2 cellular contexts compared by ENCODE assay signal in the genomic region with DNA sequence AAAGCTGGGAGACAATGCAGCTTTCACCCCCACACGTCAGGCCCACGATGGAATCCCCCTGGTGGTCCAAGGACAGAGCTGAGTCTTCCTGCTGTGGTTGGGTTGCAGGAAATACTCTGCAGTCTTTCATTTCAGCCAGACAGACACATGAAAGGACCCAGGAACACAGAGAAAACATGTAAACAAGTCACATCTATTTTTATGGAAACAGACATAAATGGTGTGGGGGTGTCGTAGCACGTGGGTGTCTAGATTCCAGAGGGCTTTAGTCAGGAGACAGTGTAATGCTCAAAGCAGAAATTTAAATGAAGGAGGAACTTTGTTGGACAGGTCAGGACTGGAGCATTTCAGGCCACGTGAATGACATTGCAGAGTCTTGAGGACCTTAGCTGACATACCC.
TF ChIP-seq lines count a peak whose summit lies in the region.

No MANE protein-coding gene starts in this region.

TF ChIP-seq in GM23338, 12 proteins besides CTCF, POLR2A, EP300 and RAD21 (continued from another document):
- TF ChIP-seq ZNF462 (CRISPR knock-in tag; IDR thresholded peaks at IDR 0.05) (no peak), CREB1 (CRISPR knock-in tag; IDR thresholded peaks at IDR 0.05; ENCODE audit: low read depth) (no peak), STAT1 (IDR thresholded peaks at IDR 0.05; ENCODE audit: unreplicated experiment) (no peak), JUNB (IDR thresholded peaks at IDR 0.05; ENCODE audit: unreplicated experiment) (no peak), NANOG (IDR thresholded peaks at IDR 0.05; ENCODE audit: borderline replicate concordance) (no peak), ZNF331 (CRISPR knock-in tag; IDR thresholded peaks at IDR 0.05; ENCODE audit: low read depth) (no peak), EZH2 (IDR thresholded peaks at IDR 0.05; ENCODE audit: low read depth, unreplicated experiment) (no peak), ZNF114 (CRISPR knock-in tag; IDR thresholded peaks at IDR 0.05) (no peak)
- TF ChIP-seq, protein P1, sequence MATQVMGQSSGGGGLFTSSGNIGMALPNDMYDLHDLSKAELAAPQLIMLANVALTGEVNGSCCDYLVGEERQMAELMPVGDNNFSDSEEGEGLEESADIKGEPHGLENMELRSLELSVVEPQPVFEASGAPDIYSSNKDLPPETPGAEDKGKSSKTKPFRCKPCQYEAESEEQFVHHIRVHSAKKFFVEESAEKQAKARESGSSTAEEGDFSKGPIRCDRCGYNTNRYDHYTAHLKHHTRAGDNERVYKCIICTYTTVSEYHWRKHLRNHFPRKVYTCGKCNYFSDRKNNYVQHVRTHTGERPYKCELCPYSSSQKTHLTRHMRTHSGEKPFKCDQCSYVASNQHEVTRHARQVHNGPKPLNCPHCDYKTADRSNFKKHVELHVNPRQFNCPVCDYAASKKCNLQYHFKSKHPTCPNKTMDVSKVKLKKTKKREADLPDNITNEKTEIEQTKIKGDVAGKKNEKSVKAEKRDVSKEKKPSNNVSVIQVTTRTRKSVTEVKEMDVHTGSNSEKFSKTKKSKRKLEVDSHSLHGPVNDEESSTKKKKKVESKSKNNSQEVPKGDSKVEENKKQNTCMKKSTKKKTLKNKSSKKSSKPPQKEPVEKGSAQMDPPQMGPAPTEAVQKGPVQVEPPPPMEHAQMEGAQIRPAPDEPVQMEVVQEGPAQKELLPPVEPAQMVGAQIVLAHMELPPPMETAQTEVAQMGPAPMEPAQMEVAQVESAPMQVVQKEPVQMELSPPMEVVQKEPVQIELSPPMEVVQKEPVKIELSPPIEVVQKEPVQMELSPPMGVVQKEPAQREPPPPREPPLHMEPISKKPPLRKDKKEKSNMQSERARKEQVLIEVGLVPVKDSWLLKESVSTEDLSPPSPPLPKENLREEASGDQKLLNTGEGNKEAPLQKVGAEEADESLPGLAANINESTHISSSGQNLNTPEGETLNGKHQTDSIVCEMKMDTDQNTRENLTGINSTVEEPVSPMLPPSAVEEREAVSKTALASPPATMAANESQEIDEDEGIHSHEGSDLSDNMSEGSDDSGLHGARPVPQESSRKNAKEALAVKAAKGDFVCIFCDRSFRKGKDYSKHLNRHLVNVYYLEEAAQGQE (IDR thresholded peaks at IDR 0.05; ENCODE audit: unreplicated experiment), result no peak

TF ChIP-seq in WTC11, 78 proteins besides CTCF, POLR2A, EP300 and RAD21 (continued from another document):
- TF ChIP-seq SMAD3 (CRISPR knock-in tag; IDR thresholded peaks at IDR 0.05; ENCODE audit: borderline replicate concordance), result no peak
- TF ChIP-seq, protein P2, sequence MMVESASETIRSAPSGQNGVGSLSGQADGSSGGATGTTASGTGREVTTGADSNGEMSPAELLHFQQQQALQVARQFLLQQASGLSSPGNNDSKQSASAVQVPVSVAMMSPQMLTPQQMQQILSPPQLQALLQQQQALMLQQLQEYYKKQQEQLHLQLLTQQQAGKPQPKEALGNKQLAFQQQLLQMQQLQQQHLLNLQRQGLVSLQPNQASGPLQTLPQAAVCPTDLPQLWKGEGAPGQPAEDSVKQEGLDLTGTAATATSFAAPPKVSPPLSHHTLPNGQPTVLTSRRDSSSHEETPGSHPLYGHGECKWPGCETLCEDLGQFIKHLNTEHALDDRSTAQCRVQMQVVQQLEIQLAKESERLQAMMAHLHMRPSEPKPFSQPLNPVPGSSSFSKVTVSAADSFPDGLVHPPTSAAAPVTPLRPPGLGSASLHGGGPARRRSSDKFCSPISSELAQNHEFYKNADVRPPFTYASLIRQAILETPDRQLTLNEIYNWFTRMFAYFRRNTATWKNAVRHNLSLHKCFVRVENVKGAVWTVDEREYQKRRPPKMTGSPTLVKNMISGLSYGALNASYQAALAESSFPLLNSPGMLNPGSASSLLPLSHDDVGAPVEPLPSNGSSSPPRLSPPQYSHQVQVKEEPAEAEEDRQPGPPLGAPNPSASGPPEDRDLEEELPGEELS (CRISPR knock-in tag; IDR thresholded peaks at IDR 0.05), result no peak
- TF ChIP-seq, protein P3, sequence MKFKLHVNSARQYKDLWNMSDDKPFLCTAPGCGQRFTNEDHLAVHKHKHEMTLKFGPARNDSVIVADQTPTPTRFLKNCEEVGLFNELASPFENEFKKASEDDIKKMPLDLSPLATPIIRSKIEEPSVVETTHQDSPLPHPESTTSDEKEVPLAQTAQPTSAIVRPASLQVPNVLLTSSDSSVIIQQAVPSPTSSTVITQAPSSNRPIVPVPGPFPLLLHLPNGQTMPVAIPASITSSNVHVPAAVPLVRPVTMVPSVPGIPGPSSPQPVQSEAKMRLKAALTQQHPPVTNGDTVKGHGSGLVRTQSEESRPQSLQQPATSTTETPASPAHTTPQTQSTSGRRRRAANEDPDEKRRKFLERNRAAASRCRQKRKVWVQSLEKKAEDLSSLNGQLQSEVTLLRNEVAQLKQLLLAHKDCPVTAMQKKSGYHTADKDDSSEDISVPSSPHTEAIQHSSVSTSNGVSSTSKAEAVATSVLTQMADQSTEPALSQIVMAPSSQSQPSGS (CRISPR knock-in tag; IDR thresholded peaks at IDR 0.05; ENCODE audit: borderline replicate concordance, low read depth), result no peak
- TF ChIP-seq, protein P4, sequence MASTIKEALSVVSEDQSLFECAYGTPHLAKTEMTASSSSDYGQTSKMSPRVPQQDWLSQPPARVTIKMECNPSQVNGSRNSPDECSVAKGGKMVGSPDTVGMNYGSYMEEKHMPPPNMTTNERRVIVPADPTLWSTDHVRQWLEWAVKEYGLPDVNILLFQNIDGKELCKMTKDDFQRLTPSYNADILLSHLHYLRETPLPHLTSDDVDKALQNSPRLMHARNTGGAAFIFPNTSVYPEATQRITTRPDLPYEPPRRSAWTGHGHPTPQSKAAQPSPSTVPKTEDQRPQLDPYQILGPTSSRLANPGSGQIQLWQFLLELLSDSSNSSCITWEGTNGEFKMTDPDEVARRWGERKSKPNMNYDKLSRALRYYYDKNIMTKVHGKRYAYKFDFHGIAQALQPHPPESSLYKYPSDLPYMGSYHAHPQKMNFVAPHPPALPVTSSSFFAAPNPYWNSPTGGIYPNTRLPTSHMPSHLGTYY (CRISPR knock-in tag; IDR thresholded peaks at IDR 0.05), result no peak
- TF ChIP-seq ATF1 (CRISPR knock-in tag; IDR thresholded peaks at IDR 0.05), result no peak
- TF ChIP-seq EMX1 (CRISPR knock-in tag; IDR thresholded peaks at IDR 0.05), result no peak
- TF ChIP-seq USF2 (CRISPR knock-in tag; IDR thresholded peaks at IDR 0.05), result no peak
